ENCODE assay signal across 8 cellular contexts in genomic region chr19:33293255-33294057, GRCh38. TPM values are rescaled to one million over a fixed set of nuclear protein-coding genes. Genes with fewer than 3 reads are reported as not detected.
DNase-seq lines count a peak whose midpoint lies in the region; ATAC-seq and TF ChIP-seq lines count a peak whose summit lies in the region.

No MANE protein-coding gene starts in this region.

- DNase-seq in AG20443 (ENCODE audit: low spot score) (peak; percentile 86), LNCaP clone FGC (ENCODE audit: low read depth) (peak; percentile 78), astrocyte of the hippocampus (ENCODE audit: low read depth, low spot score) (peak; percentile 42), mesendoderm (no peak), GOT3 (lab: John Stamatoyannopoulos, UW) (no peak)

- H3K4ac ChIP-seq in mesendoderm (ENCODE audit: low read depth, low read length), result no peak overlapping the region

- no CpG with 5 or more reads among the region's 22 CpGs for WGBS in mesendoderm (ENCODE audit: extremely low coverage, insufficient coverage, low lambda C conversion rate)

- no peak overlapping the region for H3K4me2 ChIP-seq in mesendoderm (ENCODE audit: low read length)

- no peak overlapping the region for H2AK5ac ChIP-seq in mesendoderm (ENCODE audit: low read length)

- peak overlapping the region; percentile 25 for H3K56ac ChIP-seq in mesendoderm (ENCODE audit: low read length)

- no peaks in the 10 kb centered on the region for H3K4me1 ChIP-seq in mesendoderm (ENCODE audit: control insufficient read depth, low read depth, low read length)

- no peak for TF ChIP-seq CTCF in LNCaP clone FGC (IDR thresholded peaks at IDR 0.05; ENCODE audit: control insufficient read depth, extremely low read depth, insufficient read depth)

- H3K23ac ChIP-seq in mesendoderm (ENCODE audit: low read length), result no peak overlapping the region

- H2BK120ac ChIP-seq in mesendoderm (ENCODE audit: low read depth, low read length), result no peak overlapping the region

- H3K36me3 ChIP-seq in mesendoderm (ENCODE audit: control insufficient read depth, insufficient read depth, low read length), result no peaks in the 10 kb centered on the region

- H3K9ac ChIP-seq in mesendoderm (ENCODE audit: low read length), result no peak overlapping the region

- H3K79me1 ChIP-seq in mesendoderm (ENCODE audit: low read length), result no peaks in the 10 kb centered on the region

- H3K4me3 ChIP-seq in LNCaP clone FGC (ENCODE audit: low read depth, low read length) (no peak overlapping the region), mesendoderm (ENCODE audit: low read length) (no peak overlapping the region)

- H3K18ac ChIP-seq in mesendoderm (ENCODE audit: low read length), result no peak overlapping the region

- no peak overlapping the region for H4K5ac ChIP-seq in mesendoderm (ENCODE audit: low read length)

- H2BK15ac ChIP-seq in mesendoderm (replicated peaks; ENCODE audit: low read depth), result no peak overlapping the region

- no peak overlapping the region for H3K27ac ChIP-seq in mesendoderm (ENCODE audit: low read depth, low read length)

- no peaks in the 10 kb centered on the region for H3K79me2 ChIP-seq in mesendoderm (ENCODE audit: control insufficient read depth, insufficient read depth, low read length)

- no peak overlapping the region for H4K8ac ChIP-seq in mesendoderm (ENCODE audit: low read depth, low read length)

- H3K27me3 ChIP-seq in mesendoderm (ENCODE audit: insufficient read depth, low read length, poor library complexity), result no peaks in the 10 kb centered on the region

- ATAC-seq in HG03139 (IDR thresholded peaks at IDR 0.05; ENCODE audit: unreplicated experiment), result no peak
- no peak for ATAC-seq in HG03108 (IDR thresholded peaks at IDR 0.05; ENCODE audit: unreplicated experiment)
- ATAC-seq in HG02938 (IDR thresholded peaks at IDR 0.05; ENCODE audit: unreplicated experiment), result no peak

- no peak overlapping the region for H2BK5ac ChIP-seq in mesendoderm (ENCODE audit: low read length)

RNA-seq across cellular contexts. Expression of gene CEBPA, which starts 8.9 kb away (rescaled TPM):
- polyA plus RNA-seq in mesendoderm (2013, experiment 1 of 2), result 0.55 TPM
- 0.62 TPM for polyA plus RNA-seq in mesendoderm (2013, experiment 2 of 2)

Comparison
In these comparisons a context has a peak if more than half of its experiments do, and no peak if none do; other contexts are left out.
1. DNase-seq: peak in AG20443 (single experiment), LNCaP clone FGC (single experiment) and astrocyte of the hippocampus (single experiment); none in mesendoderm (single experiment) and GOT3 (single experiment).